8 cellular contexts compared by ENCODE assay signal in the genomic region with DNA sequence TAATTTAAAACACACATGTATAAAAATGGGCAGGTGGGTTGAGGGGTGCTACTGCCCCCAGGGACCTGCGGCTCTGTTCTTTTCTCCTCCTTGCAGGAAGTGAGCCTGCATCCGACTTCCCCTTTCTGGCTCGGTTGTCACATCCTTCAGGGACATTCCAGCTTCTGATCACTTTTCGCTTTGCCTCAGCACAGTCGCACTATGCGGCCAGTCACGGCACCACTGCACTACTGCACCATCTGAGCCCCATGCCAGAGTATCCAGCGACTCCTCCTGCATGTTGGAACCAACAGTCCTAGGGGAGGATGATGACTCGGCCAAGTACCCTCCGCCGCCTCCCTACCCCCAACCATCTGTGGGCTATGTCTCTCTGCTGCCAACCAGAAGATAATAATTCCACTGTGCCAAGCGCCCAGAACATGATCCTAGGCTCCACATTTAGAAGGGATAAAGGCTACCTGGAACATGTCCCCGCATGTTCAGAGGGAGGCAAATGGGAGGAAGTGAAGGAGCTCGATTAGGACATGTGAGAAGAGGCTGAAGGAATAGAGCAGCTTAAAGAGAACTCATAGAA. TPM values are rescaled to one million over a fixed set of nuclear protein-coding genes. Genes with fewer than 3 reads are reported as not detected.
DNase-seq lines count a peak whose midpoint lies in the region; ATAC-seq and TF ChIP-seq lines count a peak whose summit lies in the region.

No MANE protein-coding gene starts in this region.

- no peak for TF ChIP-seq CTCF in cardiac muscle cell (IDR thresholded peaks at IDR 0.05; ENCODE audit: low read depth, low read length)
- no peak for TF ChIP-seq CTCF in spleen (IDR thresholded peaks at IDR 0.05 in 8 of 11, conservative IDR thresholded peaks at IDR 0.05 in 3 of 11)

- H3K9me3 Mint-ChIP-seq in T-cell = no peaks in the 10 kb centered on the region

- H3K4me3 Mint-ChIP-seq in T-cell = peak overlapping the region in 2 of 3 donors; percentile 25 to 70

- no peaks in the 10 kb centered on the region for H3K36me3 ChIP-seq in cardiac muscle cell
- H3K36me3 ChIP-seq in spleen = peaks cover 0 to 16% (median 0%) of the 10 kb centered on the region in 6 donors

- CTCF ChIA-PET in T-cell (lab: Charles Lee) = interaction anchor here (0.6 to 0.7 kb wide), 4 partner anchors 52 to 238 kb away, joined by 3 to 4 read pairs (median 3); no protein-coding TSS in a partner anchor
- CTCF ChIA-PET in HEK293T (lab: Yijun Ruan, JAX) = no interaction called here

- H3K27me3 ChIP-seq in cardiac muscle cell (no peaks in the 10 kb centered on the region), spleen (replicated peaks in 1 of 7) (no peaks in the 10 kb centered on the region)

- ATAC-seq in GM19035 (IDR thresholded peaks at IDR 0.05; ENCODE audit: unreplicated experiment) = peak; percentile 36
- ATAC-seq in HG03342 (IDR thresholded peaks at IDR 0.05; ENCODE audit: unreplicated experiment) = peak; percentile 38
- ATAC-seq in T-cell (replicated peaks in 1 of 4) = peak in 1 of 4 experiments; percentile 32

- WGBS in spleen, 5 donors = 36 to 52% (median 38%) methylated on average over 14 of the region's 14 CpGs

- no peaks in the 10 kb centered on the region for H3K9me3 ChIP-seq in cardiac muscle cell (ENCODE audit: low read depth)
- H3K9me3 ChIP-seq in spleen = no peaks in the 10 kb centered on the region

- intact Hi-C loops in spleen (cut with DNase I; ENCODE audit: low total_unique reads) = no loop called here

- H3K27ac ChIP-seq in cardiac muscle cell = peak overlapping the region; percentile 74
- H3K27ac ChIP-seq in spleen = peak overlapping the region; percentile 44 to 91 (median 81)

- H3K4me3 ChIP-seq in cardiac muscle cell (no peak overlapping the region), spleen (peak overlapping the region in 2 of 8 donors; percentile 7 to 39)

- peaks cover 95 to 98% (median 96%) of the 10 kb centered on the region in 3 donors for H3K4me1 Mint-ChIP-seq in T-cell

- DNase-seq in CD1c-positive myeloid dendritic cell (ENCODE audit: extremely low spot score) = peak; percentile 90
- peak in 7 of 34 experiments; percentile 6 to 35 (median 17) for DNase-seq in T-cell
- DNase-seq in cardiac muscle cell (ENCODE audit: low read depth in 1 of 2, low spot score in 1 of 2) = no peak
- DNase-seq in spleen = peak; percentile 86
- no peak for DNase-seq in HEK293T (ENCODE audit: extremely low spot score)
- DNase-seq in stimulated activated CD8-positive, alpha-beta memory T cell treated with anti-CD3 and anti-CD28 coated beads, Interleukin-4, amount 100 ng/mL, for 48 hours = no peak

- POLR2A ChIA-PET in T-cell (lab: Charles Lee) (interaction anchor here (0.5 to 0.7 kb wide), 5 partner anchors 29 to 1098 kb away, joined by 3 to 6 read pairs (median 4); partner anchors contain the start of gene SRSF7 (in 1 of the 2)), HEK293T (lab: Yijun Ruan, JAX) (interaction anchor here (1.0 kb wide), 1 partner anchor 18 kb away, joined by 3 read pairs; no protein-coding TSS in a partner anchor)

- H3K27ac Mint-ChIP-seq in T-cell = peak overlapping the region; percentile 72 to 90

- peaks cover 59% of the 10 kb centered on the region for H3K4me1 ChIP-seq in cardiac muscle cell (ENCODE audit: low read depth)
- H3K4me1 ChIP-seq in spleen = peaks cover 51 to 100% (median 90%) of the 10 kb centered on the region in 6 donors

- no peak for TF ChIP-seq POLR2A in spleen (IDR thresholded peaks at IDR 0.05)

- H3K36me3 Mint-ChIP-seq in T-cell = peaks cover 32% of the 10 kb centered on the region

- H3K27me3 Mint-ChIP-seq in T-cell = no peaks in the 10 kb centered on the region

TF ChIP-seq in HEK293T, 16 proteins besides CTCF, POLR2A, EP300 and RAD21:
- TF ChIP-seq FOXK2 (IDR thresholded peaks at IDR 0.05) = no peak
- TF ChIP-seq NFRKB (IDR thresholded peaks at IDR 0.05) = no peak
- no peak for TF ChIP-seq ZNF384 (IDR thresholded peaks at IDR 0.05)
- TF ChIP-seq SP1 (IDR thresholded peaks at IDR 0.05) = no peak
- no peak for TF ChIP-seq ELF4 (IDR thresholded peaks at IDR 0.05)
- TF ChIP-seq FOXA1 (IDR thresholded peaks at IDR 0.05) = no peak
- no peak for TF ChIP-seq LEF1 (IDR thresholded peaks at IDR 0.05; ENCODE audit: borderline replicate concordance)
- TF ChIP-seq CTBP1 (IDR thresholded peaks at IDR 0.05; ENCODE audit: borderline replicate concordance) = no peak
- TF ChIP-seq SUZ12 (IDR thresholded peaks at IDR 0.05) = no peak
- no peak for TF ChIP-seq L3MBTL2 (conservative IDR thresholded peaks at IDR 0.05)
- TF ChIP-seq FOXM1 (IDR thresholded peaks at IDR 0.05; ENCODE audit: borderline replicate concordance) = no peak
- TF ChIP-seq BHLHE40 (IDR thresholded peaks at IDR 0.05; ENCODE audit: borderline replicate concordance) = no peak
- TF ChIP-seq TARDBP (IDR thresholded peaks at IDR 0.05) = no peak
- no peak for TF ChIP-seq PKNOX1 (IDR thresholded peaks at IDR 0.05)
- TF ChIP-seq ARNT (IDR thresholded peaks at IDR 0.05) = no peak
- no peak for TF ChIP-seq HDGF (IDR thresholded peaks at IDR 0.05; ENCODE audit: borderline replicate concordance)

RNA-seq across cellular contexts. Expression of gene CDC42EP3, which starts 17.6 kb away (rescaled TPM):
- 10 to 100 TPM; 30.0 to 60.3 (median 37.6) TPM for total RNA-seq in T-cell
- 36.2 and 39.6 TPM in 2 replicates for total RNA-seq in cardiac muscle cell
- 56.7 and 62.3 TPM in 2 replicates for polyA plus RNA-seq in cardiac muscle cell
- 10 to 100 TPM; 30.2 to 57.2 (median 44.8) TPM for total RNA-seq in spleen
- 10 to 100 TPM in 1 of 3 donors, 1 to 10 TPM in 2; 9.5 to 13.3 (median 9.7) TPM for polyA plus RNA-seq in spleen

Comparison
In these comparisons a context has a peak if more than half of its experiments do, and no peak if none do; other contexts are left out.
1. DNase-seq: peak in CD1c-positive myeloid dendritic cell (single experiment) and spleen (single experiment); none in cardiac muscle cell (0 of 2), HEK293T (single experiment) and stimulated activated CD8-positive, alpha-beta memory T cell treated with anti-CD3 and anti-CD28 coated beads, Interleukin-4, amount 100 ng/mL, for 48 hours (single experiment).